Comparison of ENCODE assay signal across 8 cellular contexts in genomic region chr22:44363214-44363979, GRCh38. TPM values are rescaled to one million over a fixed set of nuclear protein-coding genes. Genes with fewer than 3 reads are reported as not detected.
DNase-seq lines count a peak whose midpoint lies in the region; ATAC-seq and TF ChIP-seq lines count a peak whose summit lies in the region.
"Had no signal": no experiment of that assay in that cellular context is flagged by ENCODE, and none has a peak within 500 bp of the region (broad histone marks: within the 10 kb centered on the region; RNA-seq: fewer than 3 reads in every experiment).

No MANE protein-coding gene starts in this region.

- H3K4me1 Mint-ChIP-seq in stimulated activated naive CD8-positive, alpha-beta T cell treated with anti-CD3 and anti-CD28 coated beads, Interleukin-15, amount 100 ng/mL, for 72 hours, result peaks cover 6% of the 10 kb centered on the region

- peak overlapping the region in 1 of 2 donors; percentile 19 for H3K27ac Mint-ChIP-seq in stimulated activated naive CD8-positive, alpha-beta T cell treated with anti-CD3 and anti-CD28 coated beads, Interleukin-15, amount 100 ng/mL, for 72 hours

- ATAC-seq in lower lobe of right lung, result peak; percentile 85 to 88
- no peak for ATAC-seq in stimulated activated naive CD8-positive, alpha-beta T cell treated with anti-CD3 and anti-CD28 coated beads, Interleukin-15, amount 100 ng/mL, for 72 hours

- H3K9me3 ChIP-seq in lower lobe of right lung (no peaks in the 10 kb centered on the region), vagina (no peaks in the 10 kb centered on the region)

- TF ChIP-seq POLR2A in vagina (IDR thresholded peaks at IDR 0.05), result no peak

- DNase-seq in M059J (ENCODE audit: low read depth), result peak; percentile 95
- DNase-seq in coronary artery (ENCODE audit: low spot score), result peak; percentile 97
- peak; percentile 81 for DNase-seq in lower lobe of right lung
- DNase-seq in vagina (ENCODE audit: extremely low spot score in 2 of 2), result peak in 1 of 2 donors; percentile 96
- DNase-seq in DMS153 treated with DMSO at 0.1 percent for 48 hours (lab: John Stamatoyannopoulos, UW; ENCODE audit: unreplicated experiment), result no peak
- DNase-seq in activated CD8-positive, alpha-beta memory T cell treated with anti-CD3 and anti-CD28 coated beads, Interleukin-2, amount 50 U/mL, for 48 hours, result no peak
- no peak for DNase-seq in stimulated activated naive CD8-positive, alpha-beta T cell treated with anti-CD3 and anti-CD28 coated beads, Interleukin-15, amount 100 ng/mL, for 72 hours
- DNase-seq: activated naive CD4-positive, alpha-beta T cell treated with anti-CD3 and anti-CD28 coated beads, Interleukin-2, amount 50 U/mL, for 16 hours had no signal

- H3K36me3 ChIP-seq in lower lobe of right lung (no peaks in the 10 kb centered on the region), vagina (no peaks in the 10 kb centered on the region)

- no peaks in the 10 kb centered on the region for H3K27me3 ChIP-seq in lower lobe of right lung (ENCODE audit: low read depth)
- no peaks in the 10 kb centered on the region for H3K27me3 ChIP-seq in vagina

- TF ChIP-seq CTCF in coronary artery (IDR thresholded peaks at IDR 0.05) (no peak), lower lobe of right lung (IDR thresholded peaks at IDR 0.05) (no peak), vagina (IDR thresholded peaks at IDR 0.05) (no peak)

- H3K9me3 Mint-ChIP-seq in stimulated activated naive CD8-positive, alpha-beta T cell treated with anti-CD3 and anti-CD28 coated beads, Interleukin-15, amount 100 ng/mL, for 72 hours, result no peaks in the 10 kb centered on the region

- no peak overlapping the region for H3K4me3 Mint-ChIP-seq in stimulated activated naive CD8-positive, alpha-beta T cell treated with anti-CD3 and anti-CD28 coated beads, Interleukin-15, amount 100 ng/mL, for 72 hours

- H3K27me3 Mint-ChIP-seq in stimulated activated naive CD8-positive, alpha-beta T cell treated with anti-CD3 and anti-CD28 coated beads, Interleukin-15, amount 100 ng/mL, for 72 hours, result peaks cover 16% of the 10 kb centered on the region

- intact Hi-C loops in lower lobe of right lung (cut with DNase I), result no loop called here
- intact Hi-C loops in vagina (cut with DNase I), result no loop called here

- peak overlapping the region; percentile 53 for H3K4me3 ChIP-seq in coronary artery
- H3K4me3 ChIP-seq in lower lobe of right lung, result no peak overlapping the region
- H3K4me3 ChIP-seq in vagina, result peak overlapping the region in 1 of 2 donors; percentile 22

- H3K4me1 ChIP-seq in lower lobe of right lung, result peaks cover 19% of the 10 kb centered on the region
- peaks cover 57% of the 10 kb centered on the region for H3K4me1 ChIP-seq in vagina

- H3K27ac ChIP-seq in coronary artery, result peak overlapping the region; percentile 73 to 93
- H3K27ac ChIP-seq in lower lobe of right lung, result peak overlapping the region; percentile 60
- H3K27ac ChIP-seq in vagina, result peak overlapping the region; percentile 66

RNA-seq across cellular contexts. Expression of gene SHISAL1, which starts 50.6 kb away (rescaled TPM):
- 0.07 and 0.32 TPM in 2 replicates for total RNA-seq in M059J (2014; rRNA removed; shearing (Covaris generic))
- total RNA-seq in lower lobe of right lung (0.32 TPM), vagina (7.6 TPM)

Comparison
In these comparisons a context has a peak if more than half of its experiments do, and no peak if none do; other contexts are left out.
1. DNase-seq: peak in M059J (single experiment), coronary artery (single experiment) and lower lobe of right lung (single experiment); none in DMS153 treated with DMSO at 0.1 percent for 48 hours (single experiment), activated CD8-positive, alpha-beta memory T cell treated with anti-CD3 and anti-CD28 coated beads, Interleukin-2, amount 50 U/mL, for 48 hours (single experiment) and stimulated activated naive CD8-positive, alpha-beta T cell treated with anti-CD3 and anti-CD28 coated beads, Interleukin-15, amount 100 ng/mL, for 72 hours (0 of 2).
2. Peak in every context shown above with its lines, with median percentiles within 50 percentile points of each other: H3K27ac ChIP-seq.